Comparison of ENCODE assay signal across 37 cellular contexts in genomic region chr1:204729516-204729915, GRCh38. TPM values are rescaled to one million over a fixed set of nuclear protein-coding genes. Genes with fewer than 3 reads are reported as not detected.
"Had no signal": no experiment of that assay in that cellular context is flagged by ENCODE, and none has a peak within 500 bp of the region (broad histone marks: within the 10 kb centered on the region; RNA-seq: fewer than 3 reads in every experiment).

No MANE protein-coding gene starts in this region.

- H3K9me3 ChIP-seq: ascending aorta had no signal

- ATAC-seq: activated CD8-positive, alpha-beta T cell treated with anti-CD3 and anti-CD28 coated beads for 36 hours; activated naive CD8-positive, alpha-beta T cell treated with anti-CD3 and anti-CD28 coated beads, Interleukin-2, amount 50 U/mL, for 24 hours; activated T-cell treated with anti-CD3 and anti-CD28 coated beads, Interleukin-2, amount 50 U/mL, for 4 hours; activated T-cell treated with anti-CD3 and anti-CD28 coated beads, Interleukin-2, amount 50 U/mL, for 72 hours had no signal

- H3K4me1 Mint-ChIP-seq: activated B cell treated with CpG ODN at 0.5 μM for 24 hours; activated CD4-positive, alpha-beta T cell treated with anti-CD3 and anti-CD28 coated beads, Interleukin-2, amount 10 ng/mL, durations not matched to agents 24 days and 14 days; activated naive CD4-positive, alpha-beta T cell treated with anti-CD3 and anti-CD28 coated beads, Interleukin-2, amount 10 ng/mL, durations not matched to agents 7 days and 5 days; activated naive CD4-positive, alpha-beta T cell treated with anti-CD3 and anti-CD28 coated beads, Interleukin-2, amount 50 U/mL, for 24 hours; activated naive CD8-positive, alpha-beta T cell treated with anti-CD3 and anti-CD28 coated beads, Interleukin-2, amount 50 U/mL, for 24 hours; central memory CD8-positive, alpha-beta T cell had no signal

- H3K4me1 ChIP-seq: ascending aorta had no signal

- H3K9me3 Mint-ChIP-seq: activated B cell treated with CpG ODN at 0.5 μM for 24 hours; activated CD4-positive, alpha-beta memory T cell treated with anti-CD3 and anti-CD28 coated beads for 36 hours; activated CD4-positive, alpha-beta T cell treated with anti-CD3 and anti-CD28 coated beads, Interleukin-2, amount 10 ng/mL, durations not matched to agents 24 days and 14 days; activated CD8-positive, alpha-beta T cell treated with anti-CD3 and anti-CD28 coated beads for 36 hours; activated naive CD4-positive, alpha-beta T cell treated with anti-CD3 and anti-CD28 coated beads, Interleukin-2, amount 10 ng/mL, durations not matched to agents 7 days and 5 days; activated naive CD4-positive, alpha-beta T cell treated with anti-CD3 and anti-CD28 coated beads, Interleukin-2, amount 50 U/mL, for 24 hours; activated naive CD8-positive, alpha-beta T cell treated with anti-CD3 and anti-CD28 coated beads, Interleukin-2, amount 10 ng/mL, durations not matched to agents 7 days and 5 days; activated naive CD8-positive, alpha-beta T cell treated with anti-CD3 and anti-CD28 coated beads, Interleukin-2, amount 50 U/mL, for 24 hours; activated T-cell treated with anti-CD3 and anti-CD28 coated beads, Interleukin-2, amount 50 U/mL, for 4 hours; activated T-cell treated with anti-CD3 and anti-CD28 coated beads, Interleukin-2, amount 50 U/mL, for 72 hours; activated T-helper 2 cell treated with anti-CD3 and anti-CD28 coated beads, Interferon-gamma antibody, Interleukin-2, Interleukin-4, amounts not matched to agents 10 μg/mL and 5 μg/mL and 100 μg/mL, durations not matched to agents 14 hours and 24 hours and 36 hours; brain; central memory CD8-positive, alpha-beta T cell; T-helper 1 cell treated with Interleukin-12 subunit alpha and Interleukin-12 subunit beta and Interleukin-4 antibody, amounts not matched to agents 30 μg/mL and 1 μg/mL, for 36 hours; T-helper 2 cell treated with Interferon-gamma antibody and Interleukin-4, amounts not matched to agents 5 μg/mL and 100 μg/mL, for 36 hours had no signal

- H3K36me3 ChIP-seq: ascending aorta, cardiac muscle cell had no signal

- DNase-seq: activated B cell treated with CpG ODN at 0.5 μM for 24 hours; activated CD4-positive, alpha-beta memory T cell treated with anti-CD3 and anti-CD28 coated beads for 36 hours; activated CD4-positive, alpha-beta T cell treated with anti-CD3 and anti-CD28 coated beads for 4 hours; activated CD4-positive, alpha-beta T cell treated with anti-CD3 and anti-CD28 coated beads, Interleukin-2, amount 10 ng/mL, durations not matched to agents 24 days and 14 days; activated CD4-positive, alpha-beta T cell treated with anti-CD3 and anti-CD28 coated beads, Interleukin-2, amount 50 U/mL, for 1 hour; activated CD4-positive, alpha-beta T cell treated with anti-CD3 and anti-CD28 coated beads, Interleukin-2, amount 50 U/mL, for 4 hours; activated CD4-positive, CD25-positive, alpha-beta regulatory T cell treated with anti-CD3 and anti-CD28 coated beads, Interleukin-2, amount 50 U/mL, for 72 hours; activated CD8-positive, alpha-beta memory T cell treated with anti-CD3 and anti-CD28 coated beads, Interleukin-2, amount 50 U/mL, for 4 hours; activated CD8-positive, alpha-beta T cell treated with anti-CD3 and anti-CD28 coated beads for 36 hours; activated effector memory CD4-positive, alpha-beta T cell treated with Interleukin-2 at 50 U/mL for 16 hours; activated gamma-delta T cell; activated naive CD4-positive, alpha-beta T cell treated with anti-CD3 and anti-CD28 coated beads, Interleukin-2, amount 10 ng/mL, durations not matched to agents 7 days and 5 days; activated naive CD4-positive, alpha-beta T cell treated with Interleukin-2 at 50 U/mL for 16 hours; activated naive CD8-positive, alpha-beta T cell treated with anti-CD3 and anti-CD28 coated beads, Interleukin-2, amount 10 ng/mL, durations not matched to agents 7 days and 5 days; activated naive CD8-positive, alpha-beta T cell treated with anti-CD3 and anti-CD28 coated beads, Interleukin-2, amount 50 U/mL, for 24 hours; activated T-cell treated with anti-CD3 and anti-CD28 coated beads for 4 hours; activated T-cell treated with anti-CD3 and anti-CD28 coated beads, Interleukin-2, amount 50 U/mL, for 1 hour; activated T-cell treated with anti-CD3 and anti-CD28 coated beads, Interleukin-2, amount 50 U/mL, for 4 hours; activated T-cell treated with anti-CD3 and anti-CD28 coated beads, Interleukin-2, amount 50 U/mL, for 72 hours; amygdala; anterior cingulate cortex; caudate nucleus; T-helper 1 cell; T-helper 2 cell; T-helper 9 cell had no signal

- H3K27me3 ChIP-seq: ascending aorta had no signal

- H3K36me3 Mint-ChIP-seq: activated CD4-positive, alpha-beta memory T cell treated with anti-CD3 and anti-CD28 coated beads for 36 hours; activated naive CD4-positive, alpha-beta T cell treated with anti-CD3 and anti-CD28 coated beads, Interleukin-2, amount 10 ng/mL, durations not matched to agents 7 days and 5 days; activated naive CD4-positive, alpha-beta T cell treated with anti-CD3 and anti-CD28 coated beads, Interleukin-2, amount 50 U/mL, for 24 hours; activated naive CD8-positive, alpha-beta T cell; activated naive CD8-positive, alpha-beta T cell treated with anti-CD3 and anti-CD28 coated beads, Interleukin-2, amount 10 ng/mL, durations not matched to agents 7 days and 5 days; brain had no signal

- H3K27ac Mint-ChIP-seq: activated B cell treated with CpG ODN at 0.5 μM for 24 hours; activated CD4-positive, alpha-beta memory T cell treated with anti-CD3 and anti-CD28 coated beads for 36 hours; activated CD4-positive, alpha-beta T cell treated with anti-CD3 and anti-CD28 coated beads, Interleukin-2, amount 10 ng/mL, durations not matched to agents 24 days and 14 days; activated CD8-positive, alpha-beta T cell treated with anti-CD3 and anti-CD28 coated beads for 36 hours; activated naive CD4-positive, alpha-beta T cell treated with anti-CD3 and anti-CD28 coated beads, Interleukin-2, amount 10 ng/mL, durations not matched to agents 7 days and 5 days; activated naive CD4-positive, alpha-beta T cell treated with anti-CD3 and anti-CD28 coated beads, Interleukin-2, amount 50 U/mL, for 24 hours; activated naive CD8-positive, alpha-beta T cell; activated naive CD8-positive, alpha-beta T cell treated with anti-CD3 and anti-CD28 coated beads, Interleukin-2, amount 10 ng/mL, durations not matched to agents 7 days and 5 days; activated naive CD8-positive, alpha-beta T cell treated with anti-CD3 and anti-CD28 coated beads, Interleukin-2, amount 50 U/mL, for 24 hours; activated T-cell treated with anti-CD3 and anti-CD28 coated beads, Interleukin-2, amount 50 U/mL, for 72 hours; activated T-helper 2 cell treated with anti-CD3 and anti-CD28 coated beads, Interferon-gamma antibody, Interleukin-2, Interleukin-4, amounts not matched to agents 10 μg/mL and 5 μg/mL and 100 μg/mL, durations not matched to agents 14 hours and 24 hours and 36 hours; brain; T-helper 1 cell treated with Interleukin-12 subunit alpha and Interleukin-12 subunit beta and Interleukin-4 antibody, amounts not matched to agents 30 μg/mL and 1 μg/mL, for 36 hours; T-helper 2 cell treated with Interferon-gamma antibody and Interleukin-4, amounts not matched to agents 5 μg/mL and 100 μg/mL, for 36 hours had no signal

- FAIRE-seq: bronchial epithelial cell, TTC549 had no signal

- H3K4me3 Mint-ChIP-seq: activated B cell treated with CpG ODN at 0.5 μM for 24 hours; activated CD4-positive, alpha-beta memory T cell treated with anti-CD3 and anti-CD28 coated beads for 36 hours; activated CD4-positive, alpha-beta T cell treated with anti-CD3 and anti-CD28 coated beads, Interleukin-2, amount 10 ng/mL, durations not matched to agents 24 days and 14 days; activated CD8-positive, alpha-beta T cell treated with anti-CD3 and anti-CD28 coated beads for 36 hours; activated naive CD4-positive, alpha-beta T cell treated with anti-CD3 and anti-CD28 coated beads, Interleukin-2, amount 10 ng/mL, durations not matched to agents 7 days and 5 days; activated naive CD4-positive, alpha-beta T cell treated with anti-CD3 and anti-CD28 coated beads, Interleukin-2, amount 50 U/mL, for 24 hours; activated naive CD8-positive, alpha-beta T cell; activated naive CD8-positive, alpha-beta T cell treated with anti-CD3 and anti-CD28 coated beads, Interleukin-2, amount 10 ng/mL, durations not matched to agents 7 days and 5 days; activated naive CD8-positive, alpha-beta T cell treated with anti-CD3 and anti-CD28 coated beads, Interleukin-2, amount 50 U/mL, for 24 hours; activated T-cell treated with anti-CD3 and anti-CD28 coated beads, Interleukin-2, amount 50 U/mL, for 4 hours; activated T-cell treated with anti-CD3 and anti-CD28 coated beads, Interleukin-2, amount 50 U/mL, for 72 hours; brain; central memory CD8-positive, alpha-beta T cell; T-helper 1 cell treated with Interleukin-12 subunit alpha and Interleukin-12 subunit beta and Interleukin-4 antibody, amounts not matched to agents 30 μg/mL and 1 μg/mL, for 36 hours; T-helper 2 cell treated with Interferon-gamma antibody and Interleukin-4, amounts not matched to agents 5 μg/mL and 100 μg/mL, for 36 hours had no signal

- H3K4me3 ChIP-seq: ascending aorta, cardiac muscle cell had no signal

- H3K27ac ChIP-seq: ascending aorta, cardiac muscle cell, VCaP had no signal

RNA-seq across cellular contexts. Expression of gene LRRN2, which starts 44.0 kb away (rescaled TPM):
- total RNA-seq: activated B cell treated with CpG ODN at 0.5 μM for 24 hours; activated CD4-positive, alpha-beta memory T cell treated with anti-CD3 and anti-CD28 coated beads for 36 hours; activated CD8-positive, alpha-beta T cell treated with anti-CD3 and anti-CD28 coated beads for 36 hours; activated naive CD8-positive, alpha-beta T cell treated with anti-CD3 and anti-CD28 coated beads, Interleukin-2, amount 10 ng/mL, durations not matched to agents 7 days and 5 days; activated T-cell treated with anti-CD3 and anti-CD28 coated beads, Interleukin-2, amount 50 U/mL, for 4 hours; activated T-cell treated with anti-CD3 and anti-CD28 coated beads, Interleukin-2, amount 50 U/mL, for 72 hours; activated T-helper 2 cell treated with anti-CD3 and anti-CD28 coated beads, Interferon-gamma antibody, Interleukin-2, Interleukin-4, amounts not matched to agents 10 μg/mL and 5 μg/mL and 100 μg/mL, durations not matched to agents 14 hours and 24 hours and 36 hours; bronchial epithelial cell had no signal
